ENCODE assay signal across 9 cellular contexts in genomic region chr1:115643636-115644035, GRCh38. TPM values are rescaled to one million over a fixed set of nuclear protein-coding genes. Genes with fewer than 3 reads are reported as not detected.
DNase-seq lines count a peak whose midpoint lies in the region; ATAC-seq and TF ChIP-seq lines count a peak whose summit lies in the region.
"Had no signal": no experiment of that assay in that cellular context is flagged by ENCODE, and none has a peak within 500 bp of the region (broad histone marks: within the 10 kb centered on the region; RNA-seq: fewer than 3 reads in every experiment).

No MANE protein-coding gene starts in this region.

- peaks cover 29% of the 10 kb centered on the region for H3K27me3 Mint-ChIP-seq in CD4-positive, alpha-beta T cell
- peaks cover 12% of the 10 kb centered on the region for H3K27me3 Mint-ChIP-seq in activated T-helper 2 cell treated with anti-CD3 and anti-CD28 coated beads, Interferon-gamma antibody, Interleukin-2, Interleukin-4, amounts not matched to agents 10 μg/mL and 5 μg/mL and 100 μg/mL, durations not matched to agents 14 hours and 24 hours and 36 hours (ENCODE audit: low read depth)
- H3K27me3 Mint-ChIP-seq in naive thymus-derived CD4-positive, alpha-beta T cell, result peaks cover 19 to 42% (median 29%) of the 10 kb centered on the region in 5 donors

- peaks cover 13% of the 10 kb centered on the region for H3K27me3 ChIP-seq in CD4-positive, alpha-beta T cell (ENCODE audit: control insufficient read depth, insufficient read depth, low read length)
- H3K27me3 ChIP-seq in H7 (ENCODE audit: control insufficient read depth, insufficient read depth, low read length), result peaks cover 2% of the 10 kb centered on the region
- H3K27me3 ChIP-seq in naive thymus-derived CD4-positive, alpha-beta T cell (ENCODE audit: control insufficient read depth in 2 of 2, insufficient read depth in 2 of 2, low read length in 2 of 2), result peaks cover 0 to 4% of the 10 kb centered on the region in 2 donors
- H3K27me3 ChIP-seq in foreskin keratinocyte, result no peaks in the 10 kb centered on the region
- H3K27me3 ChIP-seq: ascending aorta had no signal

- no peaks in the 10 kb centered on the region for H3K36me3 ChIP-seq in H7 (replicated peaks; ENCODE audit: control insufficient read depth, insufficient read depth, low read length)
- no peaks in the 10 kb centered on the region for H3K36me3 ChIP-seq in naive thymus-derived CD4-positive, alpha-beta T cell (ENCODE audit: control insufficient read depth in 2 of 3, insufficient read depth in 3 of 3, low read length in 3 of 3)
- H3K36me3 ChIP-seq: ascending aorta had no signal

- POLR2A ChIA-PET in CD4-positive, alpha-beta T cell (lab: Charles Lee), result no interaction called here
- POLR2A ChIA-PET in naive thymus-derived CD4-positive, alpha-beta T cell (lab: Charles Lee), result interaction anchor here (0.7 kb wide), 1 partner anchor 118 kb away, joined by 3 read pairs; no protein-coding TSS in a partner anchor

- H3K4me3 Mint-ChIP-seq in CD4-positive, alpha-beta T cell, result peak overlapping the region; percentile 89
- peak overlapping the region; percentile 83 for H3K4me3 Mint-ChIP-seq in activated T-helper 2 cell treated with anti-CD3 and anti-CD28 coated beads, Interferon-gamma antibody, Interleukin-2, Interleukin-4, amounts not matched to agents 10 μg/mL and 5 μg/mL and 100 μg/mL, durations not matched to agents 14 hours and 24 hours and 36 hours (ENCODE audit: low read depth)
- H3K4me3 Mint-ChIP-seq in naive thymus-derived CD4-positive, alpha-beta T cell, result peak overlapping the region in 8 of 10 donors; percentile 14 to 88 (median 78)

- no peak for ATAC-seq in CD4-positive, alpha-beta T cell (ENCODE audit: poor library complexity)
- ATAC-seq in naive thymus-derived CD4-positive, alpha-beta T cell, result no peak
- ATAC-seq in foreskin keratinocyte, result no peak

- H3K27ac Mint-ChIP-seq in CD4-positive, alpha-beta T cell, result no peak overlapping the region
- H3K27ac Mint-ChIP-seq in activated T-helper 2 cell treated with anti-CD3 and anti-CD28 coated beads, Interferon-gamma antibody, Interleukin-2, Interleukin-4, amounts not matched to agents 10 μg/mL and 5 μg/mL and 100 μg/mL, durations not matched to agents 14 hours and 24 hours and 36 hours, result no peak overlapping the region
- no peak overlapping the region for H3K27ac Mint-ChIP-seq in naive thymus-derived CD4-positive, alpha-beta T cell

- no peak for TF ChIP-seq CTCF in CD4-positive, alpha-beta T cell (IDR thresholded peaks at IDR 0.05)
- TF ChIP-seq CTCF in foreskin keratinocyte (conservative IDR thresholded peaks at IDR 0.05), result no peak

- peaks cover 0 to 10% of the 10 kb centered on the region in 2 donors for H3K4me1 ChIP-seq in naive thymus-derived CD4-positive, alpha-beta T cell (ENCODE audit: control insufficient read depth in 2 of 2, insufficient read depth in 2 of 2, low read length in 2 of 2)
- peaks cover 29% of the 10 kb centered on the region for H3K4me1 ChIP-seq in foreskin keratinocyte

- peaks cover 12% of the 10 kb centered on the region for H3K36me3 Mint-ChIP-seq in CD4-positive, alpha-beta T cell (ENCODE audit: low read depth)
- peaks cover 9% of the 10 kb centered on the region for H3K36me3 Mint-ChIP-seq in activated T-helper 2 cell treated with anti-CD3 and anti-CD28 coated beads, Interferon-gamma antibody, Interleukin-2, Interleukin-4, amounts not matched to agents 10 μg/mL and 5 μg/mL and 100 μg/mL, durations not matched to agents 14 hours and 24 hours and 36 hours (ENCODE audit: low read depth)
- H3K36me3 Mint-ChIP-seq in naive thymus-derived CD4-positive, alpha-beta T cell, result peaks cover 0 to 10% (median 8%) of the 10 kb centered on the region in 5 donors

- H3K9me3 ChIP-seq in CD4-positive, alpha-beta T cell (ENCODE audit: control insufficient read depth, low read length), result no peaks in the 10 kb centered on the region
- peaks cover 0 to 11% (median 0%) of the 10 kb centered on the region in 3 experiments for H3K9me3 ChIP-seq in naive thymus-derived CD4-positive, alpha-beta T cell (ENCODE audit: control insufficient read depth in 2 of 3, low read length in 3 of 3)
- H3K9me3 ChIP-seq: ascending aorta had no signal

- H3K27ac ChIP-seq in CD4-positive, alpha-beta T cell (ENCODE audit: low read depth, low read length), result no peak overlapping the region
- H3K27ac ChIP-seq in naive thymus-derived CD4-positive, alpha-beta T cell (ENCODE audit: low read depth, low read length), result no peak overlapping the region
- no peak overlapping the region for H3K27ac ChIP-seq in foreskin keratinocyte
- H3K27ac ChIP-seq: ascending aorta had no signal

- peaks cover 6% of the 10 kb centered on the region for H3K9me3 Mint-ChIP-seq in CD4-positive, alpha-beta T cell
- H3K9me3 Mint-ChIP-seq in activated T-helper 2 cell treated with anti-CD3 and anti-CD28 coated beads, Interferon-gamma antibody, Interleukin-2, Interleukin-4, amounts not matched to agents 10 μg/mL and 5 μg/mL and 100 μg/mL, durations not matched to agents 14 hours and 24 hours and 36 hours, result peaks cover 10% of the 10 kb centered on the region
- peaks cover 2 to 35% (median 12%) of the 10 kb centered on the region in 11 donors for H3K9me3 Mint-ChIP-seq in naive thymus-derived CD4-positive, alpha-beta T cell

- no peak for DNase-seq in CD4-positive, alpha-beta T cell
- no peak for DNase-seq in H7
- no peak for DNase-seq in activated T-helper 2 cell treated with anti-CD3 and anti-CD28 coated beads, Interferon-gamma antibody, Interleukin-2, Interleukin-4, amounts not matched to agents 10 μg/mL and 5 μg/mL and 100 μg/mL, durations not matched to agents 14 hours and 24 hours and 36 hours (ENCODE audit: low spot score)
- DNase-seq in naive thymus-derived CD4-positive, alpha-beta T cell, result no peak
- no peak for DNase-seq in activated gamma-delta T cell (lab: John Stamatoyannopoulos, UW)
- DNase-seq in stimulated activated CD4-positive, alpha-beta T cell treated with anti-CD3 and anti-CD28 coated beads, Interleukin-4, amount 100 ng/mL, for 24 hours, result no peak
- DNase-seq in foreskin keratinocyte, result no peak
- DNase-seq: NCI-H524 had no signal

- intact Hi-C loops in CD4-positive, alpha-beta T cell (cut with DNase I, micrococcal nuclease), result no loop called here
- intact Hi-C loops in activated T-helper 2 cell treated with anti-CD3 and anti-CD28 coated beads, Interferon-gamma antibody, Interleukin-2, Interleukin-4, amounts not matched to agents 10 μg/mL and 5 μg/mL and 100 μg/mL, durations not matched to agents 14 hours and 24 hours and 36 hours (cut with micrococcal nuclease), result loop anchor here (2.0 to 10.0 kb wide), 2 partner anchors 581 to 861 kb away; no protein-coding TSS in a partner anchor
- intact Hi-C loops in naive thymus-derived CD4-positive, alpha-beta T cell (cut with micrococcal nuclease), result loop anchor here in 1 of 2 donors (5.0 to 10.0 kb wide), 2 partner anchors 861 to 886 kb away; partner anchors contain the start of gene CSDE1

- H3K4me1 Mint-ChIP-seq in CD4-positive, alpha-beta T cell (ENCODE audit: low read depth), result peaks cover 14% of the 10 kb centered on the region
- peaks cover 15% of the 10 kb centered on the region for H3K4me1 Mint-ChIP-seq in activated T-helper 2 cell treated with anti-CD3 and anti-CD28 coated beads, Interferon-gamma antibody, Interleukin-2, Interleukin-4, amounts not matched to agents 10 μg/mL and 5 μg/mL and 100 μg/mL, durations not matched to agents 14 hours and 24 hours and 36 hours (ENCODE audit: low read depth)
- H3K4me1 Mint-ChIP-seq in naive thymus-derived CD4-positive, alpha-beta T cell, result peaks cover 10 to 18% (median 14%) of the 10 kb centered on the region in 7 donors

- H3K4me3 ChIP-seq in H7 (ENCODE audit: insufficient read depth, low read depth, low read length), result peak overlapping the region; percentile 94; the same call in 1 of the 2 replicates
- H3K4me3 ChIP-seq in naive thymus-derived CD4-positive, alpha-beta T cell (ENCODE audit: low read length), result no peak overlapping the region

- CTCF ChIA-PET in CD4-positive, alpha-beta T cell (lab: Charles Lee), result no interaction called here
- CTCF ChIA-PET in naive thymus-derived CD4-positive, alpha-beta T cell (lab: Charles Lee), result no interaction called here

RNA-seq across cellular contexts. Expression of gene VANGL1, which starts 1.9 kb away (rescaled TPM):
- 1 to 10 TPM; 1.1 to 1.8 TPM for total RNA-seq in CD4-positive, alpha-beta T cell
- 26.8 and 37.1 TPM in 2 replicates for total RNA-seq in H7 (2014; rRNA removed; shearing (Covaris generic))
- total RNA-seq in activated T-helper 2 cell treated with anti-CD3 and anti-CD28 coated beads, Interferon-gamma antibody, Interleukin-2, Interleukin-4, amounts not matched to agents 10 μg/mL and 5 μg/mL and 100 μg/mL, durations not matched to agents 14 hours and 24 hours and 36 hours, result 9.5 and 10.3 TPM in 2 replicates
- 10 to 100 TPM in 1 of 5 experiments, 1 to 10 TPM in 2, under 1 TPM in 2; 0.54 to 13.3 (median 1.0) TPM for total RNA-seq in naive thymus-derived CD4-positive, alpha-beta T cell
- 1 to 10 TPM; 1.5 to 2.1 TPM for polyA plus RNA-seq in naive thymus-derived CD4-positive, alpha-beta T cell
- total RNA-seq in foreskin keratinocyte, result 29.6 and 30.0 TPM in 2 replicates
- polyA plus RNA-seq in foreskin keratinocyte, result 6.3 and 7.7 TPM in 2 replicates
